In genomic region chr16:16007743-16008111, GRCh38 we compare ENCODE assay signal across 8 cellular contexts. TPM values are rescaled to one million over a fixed set of nuclear protein-coding genes. Genes with fewer than 3 reads are reported as not detected.
DNase-seq lines count a peak whose midpoint lies in the region; ATAC-seq, FAIRE-seq and TF ChIP-seq lines count a peak whose summit lies in the region.

No MANE protein-coding gene starts in this region.

- no peak overlapping the region for H3K4me3 ChIP-seq in gastroesophageal sphincter

- 59 to 75% methylated on average over 3 to 10 of the region's 11 CpGs for WGBS in gastroesophageal sphincter (ENCODE audit: low coverage in 1 of 2), 2 donors

- no peaks in the 10 kb centered on the region for H3K9me3 ChIP-seq in gastroesophageal sphincter

- no peak for TF ChIP-seq EP300 in gastroesophageal sphincter (IDR thresholded peaks at IDR 0.05)

- peak; percentile 63 for ATAC-seq in GM21360 (IDR thresholded peaks at IDR 0.05; ENCODE audit: unreplicated experiment)
- peak; percentile 69 for ATAC-seq in HG03460 (IDR thresholded peaks at IDR 0.05; ENCODE audit: unreplicated experiment)
- no peak for ATAC-seq in gastroesophageal sphincter

- TF ChIP-seq POLR2A in gastroesophageal sphincter (IDR thresholded peaks at IDR 0.05), result no peak

- H3K27ac ChIP-seq in gastroesophageal sphincter, result peak overlapping the region in 3 of 4 donors; percentile 71 to 80 (median 71)

- peaks cover 0 to 69% (median 6%) of the 10 kb centered on the region in 3 donors for H3K4me1 ChIP-seq in gastroesophageal sphincter

- peak; percentile 84 for DNase-seq in GM10266 (ENCODE audit: extremely low spot score)
- DNase-seq in D721Med (ENCODE audit: insufficient read length, low spot score), result no peak
- no peak for DNase-seq in NCI-H2227 treated with DMSO at 0.1 percent for 48 hours (lab: John Stamatoyannopoulos, UW)
- no peak for DNase-seq in NCI-H2029 treated with DMSO at 0.1 percent for 48 hours (lab: John Stamatoyannopoulos, UW)
- no peak for DNase-seq in DMS153 treated with DMSO at 0.1 percent for 48 hours (lab: John Stamatoyannopoulos, UW; ENCODE audit: unreplicated experiment)

- no peak for FAIRE-seq in D721Med (lab: Jason Lieb, UNC)

- TF ChIP-seq CTCF in GM10266 (IDR thresholded peaks at IDR 0.05; ENCODE audit: control insufficient read depth, insufficient read depth, low read depth, missing control alignments) (no peak), gastroesophageal sphincter (IDR thresholded peaks at IDR 0.05) (no peak), D721Med (IDR thresholded peaks at IDR 0.05; ENCODE audit: insufficient read depth, missing control alignments) (no peak)

- peaks cover 0 to 43% of the 10 kb centered on the region in 2 donors for H3K36me3 ChIP-seq in gastroesophageal sphincter

- no peaks in the 10 kb centered on the region for H3K27me3 ChIP-seq in gastroesophageal sphincter

RNA-seq across cellular contexts. Expression of gene ABCC1, which starts 58.3 kb away (rescaled TPM):
- 100 to 1,000 TPM in 1 of 4 donors, 10 to 100 TPM in 3; 50.8 to 122 (median 63.1) TPM for total RNA-seq in gastroesophageal sphincter
